ENCODE assay signal across 8 cellular contexts in the genomic region with DNA sequence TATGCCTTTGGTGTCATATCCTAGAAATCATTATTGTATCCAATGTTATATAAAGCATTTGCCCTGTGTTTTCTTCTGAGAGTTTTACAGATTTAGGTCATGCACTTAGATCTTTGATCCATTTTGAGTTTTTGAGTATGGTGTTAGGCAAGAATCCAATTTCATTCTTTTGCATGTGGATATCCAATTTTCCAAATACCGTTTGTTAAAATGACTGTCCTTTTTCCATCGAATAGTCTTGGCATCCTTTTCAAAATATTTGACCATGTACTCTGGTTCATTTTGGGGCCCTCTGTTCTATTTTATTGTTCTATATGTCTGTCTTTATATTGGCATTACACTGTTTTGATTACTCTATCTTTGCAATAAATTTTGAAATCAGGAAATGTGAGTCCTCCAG. TPM values are rescaled to one million over a fixed set of nuclear protein-coding genes. Genes with fewer than 3 reads are reported as not detected.
"Had no signal": no experiment of that assay in that cellular context is flagged by ENCODE, and none has a peak within 500 bp of the region (broad histone marks: within the 10 kb centered on the region; RNA-seq: fewer than 3 reads in every experiment).

No MANE protein-coding gene starts in this region.

- H2AFZ ChIP-seq: GM23248 had no signal

- DNase-seq: GM23248, H9, HCEC 1CT had no signal

- FAIRE-seq: H1, H54, HTR-8/SVneo had no signal

- H3K4me3 ChIP-seq: GM23248 had no signal

- H3K27me3 Mint-ChIP-seq: IgD-negative memory B cell had no signal

- H3K9ac ChIP-seq: GM23248 had no signal

- H3K9me3 Mint-ChIP-seq: H9 had no signal

- H3K27ac ChIP-seq: GM23248 had no signal

- H3K4me3 Mint-ChIP-seq: H9, IgD-negative memory B cell had no signal

RNA-seq across cellular contexts. Expression of gene KCNJ13, which starts 23.8 kb away (rescaled TPM):
- total RNA-seq: GM23248, H1, H9, HT-29 had no signal
- polyA plus RNA-seq: H1 had no signal
